In the genomic region with DNA sequence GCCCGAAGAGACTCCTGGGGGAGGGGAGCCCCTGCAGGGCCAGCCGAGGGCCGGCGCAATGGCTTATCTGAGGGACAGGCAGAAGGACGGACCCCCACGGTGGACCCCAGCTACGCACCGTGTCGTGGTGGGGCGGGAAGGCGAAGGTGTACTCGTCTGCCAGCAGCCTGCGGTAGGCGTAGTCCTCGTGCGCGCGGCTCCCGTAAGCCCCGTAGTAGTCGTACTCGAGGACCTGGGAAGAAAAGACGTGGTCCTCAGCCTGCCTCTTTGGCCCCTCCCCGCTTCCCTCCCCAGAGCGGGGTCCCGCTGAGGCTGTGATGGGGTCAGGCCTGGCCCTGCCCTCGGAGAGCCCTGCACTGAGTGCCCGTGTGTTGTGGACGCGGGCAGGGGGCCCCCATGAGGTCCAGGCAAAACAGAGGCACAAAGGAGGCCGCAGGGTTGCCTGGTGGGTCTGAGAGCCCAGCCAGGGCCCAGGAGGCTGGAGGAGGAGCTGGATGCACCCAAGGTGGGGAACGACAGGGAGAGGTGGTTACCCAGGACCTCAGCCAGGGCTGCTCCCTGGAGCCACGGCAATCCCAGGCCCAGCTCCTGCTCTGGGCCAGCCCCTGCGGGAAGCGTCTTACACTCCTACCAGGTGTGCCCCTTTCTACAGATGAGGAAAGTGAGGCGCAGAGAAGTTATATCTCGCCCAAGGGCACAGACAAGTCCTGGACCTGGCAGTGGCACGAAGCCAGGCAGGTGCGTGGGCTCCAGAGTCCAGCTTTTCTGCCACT, we compare ENCODE assay signal across 9 cellular contexts. TPM values are rescaled to one million over a fixed set of nuclear protein-coding genes. Genes with fewer than 3 reads are reported as not detected.
A peak's percentile ranks its signal among the peaks of the same experiment; 100 is the strongest.
DNase-seq lines count a peak whose midpoint lies in the region; ATAC-seq, FAIRE-seq and TF ChIP-seq lines count a peak whose summit lies in the region.
"Had no signal": no experiment of that assay in that cellular context is flagged by ENCODE, and none has a peak within 500 bp of the region (broad histone marks: within the 10 kb centered on the region; RNA-seq: fewer than 3 reads in every experiment).

No MANE protein-coding gene starts in this region.

- H3K9me3 ChIP-seq in kidney (ENCODE audit: control insufficient read depth in 1 of 2, low read length in 2 of 2) = no peaks in the 10 kb centered on the region
- no peaks in the 10 kb centered on the region for H3K9me3 ChIP-seq in stomach smooth muscle (ENCODE audit: control insufficient read depth in 2 of 2, low read length in 2 of 2)

- peaks cover 2% of the 10 kb centered on the region for H3K36me3 Mint-ChIP-seq in activated naive CD4-positive, alpha-beta T cell treated with anti-CD3 and anti-CD28 coated beads, Interleukin-2, amount 50 U/mL, for 24 hours

- peak overlapping the region; percentile 92 for H3K4me3 Mint-ChIP-seq in activated naive CD4-positive, alpha-beta T cell treated with anti-CD3 and anti-CD28 coated beads, Interleukin-2, amount 50 U/mL, for 24 hours

- intact Hi-C loops in kidney (cut with DNase I) = no loop called here

- H3K27me3 ChIP-seq in stomach smooth muscle (ENCODE audit: control insufficient read depth in 1 of 2, insufficient read depth in 2 of 2, low read length in 2 of 2) = peaks cover 2 to 15% of the 10 kb centered on the region in 2 donors

- H3K9ac ChIP-seq in kidney (ENCODE audit: low read length in 2 of 2) (no peak overlapping the region), stomach smooth muscle (ENCODE audit: low read length in 2 of 2) (peak overlapping the region in 1 of 2 donors; percentile 67)

- FAIRE-seq in kidney (lab: Jason Lieb, UNC) = no peak

- in situ Hi-C loops in GM13977 (cut with MboI; ENCODE audit: low pct_unique_long_range_greater_than_20kb, low sequenced_read_pairs, unreplicated experiment) = no loop called here

- H3K4me3 ChIP-seq in kidney (ENCODE audit: low read length in 2 of 2) (peak overlapping the region in 1 of 2 donors; percentile 25), stomach smooth muscle (ENCODE audit: low read length in 2 of 2) (peak overlapping the region; percentile 51 to 67)

- DNase-seq in DMS153 treated with DMSO at 0.1 percent for 48 hours (lab: John Stamatoyannopoulos, UW; ENCODE audit: unreplicated experiment) (peak; percentile 46), DMS153 (lab: John Stamatoyannopoulos, UW) (no peak), kidney (peak; percentile 71), DMS79 (lab: John Stamatoyannopoulos, UW) (no peak), GM13977 (ENCODE audit: low spot score) (no peak)

- peaks cover 43% of the 10 kb centered on the region for H3K4me1 Mint-ChIP-seq in activated naive CD4-positive, alpha-beta T cell treated with anti-CD3 and anti-CD28 coated beads, Interleukin-2, amount 50 U/mL, for 24 hours

- H3K27me3 Mint-ChIP-seq in activated naive CD4-positive, alpha-beta T cell treated with anti-CD3 and anti-CD28 coated beads, Interleukin-2, amount 50 U/mL, for 24 hours = no peaks in the 10 kb centered on the region

- H3K36me3 ChIP-seq in kidney (ENCODE audit: control insufficient read depth in 1 of 2, insufficient read depth in 2 of 2, low read length in 2 of 2) (no peaks in the 10 kb centered on the region), stomach smooth muscle (ENCODE audit: control insufficient read depth in 2 of 2, insufficient read depth in 2 of 2, low read length in 2 of 2) (no peaks in the 10 kb centered on the region)

- peak overlapping the region; percentile 88 for H3K27ac Mint-ChIP-seq in activated naive CD4-positive, alpha-beta T cell treated with anti-CD3 and anti-CD28 coated beads, Interleukin-2, amount 50 U/mL, for 24 hours

- TF ChIP-seq CTCF in kidney (IDR thresholded peaks at IDR 0.05; ENCODE audit: borderline replicate concordance, extremely low read depth, insufficient read depth) (no peak), GM13977 (IDR thresholded peaks at IDR 0.05; ENCODE audit: extremely low read depth, insufficient read depth, missing control alignments) (no peak)

- H3K9me3 Mint-ChIP-seq in activated naive CD4-positive, alpha-beta T cell treated with anti-CD3 and anti-CD28 coated beads, Interleukin-2, amount 50 U/mL, for 24 hours = no peaks in the 10 kb centered on the region

- H3K4me1 ChIP-seq in kidney (ENCODE audit: control insufficient read depth in 1 of 2, insufficient read depth in 1 of 2, low read depth in 1 of 2, low read length in 2 of 2) (peaks cover 0 to 10% of the 10 kb centered on the region in 2 donors), stomach smooth muscle (ENCODE audit: control insufficient read depth, insufficient read depth, low read length) (peaks cover 15% of the 10 kb centered on the region)

- H3K27ac ChIP-seq in kidney (ENCODE audit: low read depth in 2 of 2, low read length in 2 of 2) (no peak overlapping the region), stomach smooth muscle (ENCODE audit: low read length) (no peak overlapping the region)
- H3K27ac ChIP-seq: 22Rv1 had no signal

- no peak for ATAC-seq in GM18909 (IDR thresholded peaks at IDR 0.05; ENCODE audit: poor library complexity, unreplicated experiment)

RNA-seq across cellular contexts. Expression of gene SARDH, which starts 35.2 kb away (rescaled TPM):
- 4.6 TPM for total RNA-seq in kidney
- 12.0 TPM for polyA plus RNA-seq in kidney (ENCODE audit: insufficient read depth, low read depth, low replicate concordance)

Comparison
In these comparisons a context has a peak if more than half of its experiments do, and no peak if none do; other contexts are left out.
1. DNase-seq: peak in DMS153 treated with DMSO at 0.1 percent for 48 hours (single experiment) and kidney (single experiment); none in DMS153 (single experiment), DMS79 (single experiment) and GM13977 (single experiment).